20 cellular contexts compared by ENCODE assay signal in genomic region chr17:33459078-33459940, GRCh38.
DNase-seq lines count a peak whose midpoint lies in the region; ATAC-seq and TF ChIP-seq lines count a peak whose summit lies in the region.
"Had no signal": no experiment of that assay in that cellular context is flagged by ENCODE, and none has a peak within 500 bp of the region (broad histone marks: within the 10 kb centered on the region; RNA-seq: fewer than 3 reads in every experiment).

No MANE protein-coding gene starts in this region.

- no peaks in the 10 kb centered on the region for H4K20me1 ChIP-seq in SK-N-SH (ENCODE audit: insufficient read depth)

- H2AFZ ChIP-seq in SK-N-SH (ENCODE audit: low read depth): no peak overlapping the region

- TF ChIP-seq CTCF in endodermal cell (conservative IDR thresholded peaks at IDR 0.05) (peak; percentile 51), lower lobe of right lung (IDR thresholded peaks at IDR 0.05) (no peak), SK-N-SH (IDR thresholded peaks at IDR 0.05) (no peak)

- no peaks in the 10 kb centered on the region for H3K9me3 ChIP-seq in endodermal cell (ENCODE audit: control insufficient read depth, low read length)
- no peaks in the 10 kb centered on the region for H3K9me3 ChIP-seq in lower lobe of right lung
- no peaks in the 10 kb centered on the region for H3K9me3 ChIP-seq in SK-N-SH
- H3K9me3 ChIP-seq in HAP-1: no peaks in the 10 kb centered on the region
- H3K9me3 ChIP-seq: psoas muscle, spleen had no signal

- ATAC-seq in GM18867 (IDR thresholded peaks at IDR 0.05; ENCODE audit: unreplicated experiment) (peak; percentile 81), lower lobe of right lung (no peak)
- ATAC-seq in naive thymus-derived CD8-positive, alpha-beta T cell: no peak
- ATAC-seq: psoas muscle had no signal

- CTCF ChIA-PET in SK-N-SH (lab: Yijun Ruan, JAX): no interaction called here

- H3K4me1 ChIP-seq in endodermal cell (ENCODE audit: control insufficient read depth, insufficient read depth, low read length) (peaks cover 2% of the 10 kb centered on the region), lower lobe of right lung (no peaks in the 10 kb centered on the region), SK-N-SH (ENCODE audit: control insufficient read depth in 1 of 2, insufficient read depth in 2 of 2, low read depth in 1 of 2, low read length in 1 of 2) (no peaks in the 10 kb centered on the region; a peak in 1 of 4 replicates), HAP-1 (no peaks in the 10 kb centered on the region)
- H3K4me1 ChIP-seq: psoas muscle, spleen had no signal

- TF ChIP-seq RAD21 in SK-N-SH (IDR thresholded peaks at IDR 0.05; ENCODE audit: low read length): no peak

- H3K79me2 ChIP-seq in SK-N-SH (ENCODE audit: insufficient read depth): no peaks in the 10 kb centered on the region

- in situ Hi-C loops in HAP-1 (cut with MboI; ENCODE audit: low sequenced_read_pairs): no loop called here

- H3K27me3 Mint-ChIP-seq in endodermal cell (ENCODE audit: insufficient read depth): peaks cover 22% of the 10 kb centered on the region
- H3K27me3 Mint-ChIP-seq in naive thymus-derived CD8-positive, alpha-beta T cell: peaks cover 8 to 72% (median 27%) of the 10 kb centered on the region in 5 donors

- no peak overlapping the region for H3K27ac ChIP-seq in endodermal cell (ENCODE audit: low read depth, low read length)
- no peak overlapping the region for H3K27ac ChIP-seq in lower lobe of right lung
- no peak overlapping the region for H3K27ac ChIP-seq in SK-N-SH (ENCODE audit: low read depth in 2 of 2, low read length in 1 of 2)
- H3K27ac ChIP-seq: psoas muscle, RWPE1, spleen had no signal

- H3F3A ChIP-seq in SK-N-SH (replicated peaks; ENCODE audit: insufficient read depth): no peaks in the 10 kb centered on the region

- H3K27me3 ChIP-seq in H7 (ENCODE audit: control insufficient read depth, insufficient read depth, low read length) (no peaks in the 10 kb centered on the region; the same call in 1 of the 2 replicates), endodermal cell (ENCODE audit: control insufficient read depth, insufficient read depth, low read length, poor library complexity, severe bottlenecking) (no peaks in the 10 kb centered on the region), lower lobe of right lung (ENCODE audit: low read depth) (no peaks in the 10 kb centered on the region), SK-N-SH (ENCODE audit: insufficient read depth) (no peaks in the 10 kb centered on the region), HAP-1 (ENCODE audit: low read depth) (no peaks in the 10 kb centered on the region)

- WGBS in endodermal cell (ENCODE audit: insufficient coverage in 1 of 2, insufficient read length in 1 of 2), 2 experiments: 86 to 87% methylated on average over 11 to 17 of the region's 17 CpGs
- WGBS in SK-N-SH (ENCODE audit: low lambda C conversion rate): 68% methylated on average over 17 of the region's 17 CpGs

- H3K36me3 ChIP-seq in H7 (replicated peaks; ENCODE audit: control insufficient read depth, insufficient read depth, low read length): no peaks in the 10 kb centered on the region
- no peaks in the 10 kb centered on the region for H3K36me3 ChIP-seq in endodermal cell (ENCODE audit: control insufficient read depth, insufficient read depth, low read length)
- no peaks in the 10 kb centered on the region for H3K36me3 ChIP-seq in lower lobe of right lung
- H3K36me3 ChIP-seq in SK-N-SH (replicated peaks in 1 of 2; ENCODE audit: control insufficient read depth in 1 of 2, insufficient read depth in 2 of 2, low read length in 1 of 2): no peaks in the 10 kb centered on the region
- no peaks in the 10 kb centered on the region for H3K36me3 ChIP-seq in HAP-1 (replicated peaks)
- H3K36me3 ChIP-seq: spleen had no signal

- no peak overlapping the region for H3K4me3 Mint-ChIP-seq in endodermal cell
- no peak overlapping the region for H3K4me3 Mint-ChIP-seq in naive thymus-derived CD8-positive, alpha-beta T cell
- H3K4me3 Mint-ChIP-seq: memory B cell had no signal

- no peaks in the 10 kb centered on the region for H3K9me2 ChIP-seq in SK-N-SH

- H3K9me3 Mint-ChIP-seq in endodermal cell: no peaks in the 10 kb centered on the region
- peaks cover 0 to 7% (median 0%) of the 10 kb centered on the region in 9 donors for H3K9me3 Mint-ChIP-seq in naive thymus-derived CD8-positive, alpha-beta T cell

- no peak overlapping the region for H3K27ac Mint-ChIP-seq in endodermal cell
- H3K27ac Mint-ChIP-seq in naive thymus-derived CD8-positive, alpha-beta T cell: no peak overlapping the region
- H3K27ac Mint-ChIP-seq: memory B cell had no signal

- H3K9ac ChIP-seq in endodermal cell (ENCODE audit: extremely low read depth, low read length, poor library complexity, severe bottlenecking) (no peak overlapping the region), SK-N-SH (no peak overlapping the region)

- POLR2A ChIA-PET in SK-N-SH (lab: Yijun Ruan, JAX): no interaction called here
- POLR2A ChIA-PET in naive thymus-derived CD8-positive, alpha-beta T cell (lab: Charles Lee): no interaction called here

- H3K4me1 Mint-ChIP-seq in endodermal cell: peaks cover 12% of the 10 kb centered on the region
- no peaks in the 10 kb centered on the region for H3K4me1 Mint-ChIP-seq in naive thymus-derived CD8-positive, alpha-beta T cell
- H3K4me1 Mint-ChIP-seq: memory B cell had no signal

- DNase-seq in H7 (peak; percentile 38), endodermal cell (peak; percentile 78), skeletal muscle cell (ENCODE audit: low read depth) (peak; percentile 9), lower lobe of right lung (no peak), SK-N-SH (no peak), HAP-1 (ENCODE audit: low spot score in 2 of 2) (no peak)
- no peak for DNase-seq in naive thymus-derived CD8-positive, alpha-beta T cell
- DNase-seq: activated CD4-positive, alpha-beta T cell treated with anti-CD3 and anti-CD28 coated beads, Interleukin-2, amount 50 U/mL, for 1 hour; amniotic stem cell; caudate nucleus; effector CD4-positive, alpha-beta T cell; EL; NCI-H146; psoas muscle; spleen; stimulated activated CD8-positive, alpha-beta memory T cell treated with anti-CD3 and anti-CD28 coated beads, Interleukin-4, amount 100 ng/mL, for 48 hours; substantia nigra had no signal

- no peak overlapping the region for H3K4me2 ChIP-seq in SK-N-SH

- no peak for TF ChIP-seq EP300 in SK-N-SH (IDR thresholded peaks at IDR 0.05; ENCODE audit: borderline replicate concordance in 1 of 2, low read depth in 1 of 2, low read length in 1 of 2)

- H3K36me3 Mint-ChIP-seq in endodermal cell (ENCODE audit: low read depth): no peaks in the 10 kb centered on the region
- no peaks in the 10 kb centered on the region for H3K36me3 Mint-ChIP-seq in naive thymus-derived CD8-positive, alpha-beta T cell
- H3K36me3 Mint-ChIP-seq: memory B cell had no signal

- intact Hi-C loops in lower lobe of right lung (cut with DNase I): no loop called here

- H3K4me3 ChIP-seq in H7 (ENCODE audit: insufficient read depth, low read depth, low read length) (no peak overlapping the region), endodermal cell (ENCODE audit: low read length) (no peak overlapping the region), skeletal muscle cell (ENCODE audit: low read depth, low read length) (no peak overlapping the region), lower lobe of right lung (no peak overlapping the region), SK-N-SH (ENCODE audit: low read depth in 2 of 2, low read length in 1 of 2) (no peak overlapping the region), HAP-1 (no peak overlapping the region)
- H3K4me3 ChIP-seq: psoas muscle, spleen had no signal

TF ChIP-seq in SK-N-SH, 30 proteins besides CTCF, POLR2A, EP300 and RAD21:
- TF ChIP-seq SIN3A (IDR thresholded peaks at IDR 0.05; ENCODE audit: borderline replicate concordance, low read depth, low read length) (no peak), CHD2 (IDR thresholded peaks at IDR 0.05; ENCODE audit: low read length, partially characterized antibody) (no peak), EZH2phosphoT487 (IDR thresholded peaks at IDR 0.05; ENCODE audit: borderline replicate concordance, low read depth) (no peak), GABPA (IDR thresholded peaks at IDR 0.05; ENCODE audit: low read depth) (no peak)

Comparison
In these comparisons a context has a peak if more than half of its experiments do, and no peak if none do; other contexts are left out.
1. DNase-seq: peak in H7 (single experiment), endodermal cell (single experiment) and skeletal muscle cell (single experiment); none in lower lobe of right lung (single experiment), SK-N-SH (single experiment), naive thymus-derived CD8-positive, alpha-beta T cell (0 of 10) and HAP-1 (0 of 2).